8 cellular contexts compared by ENCODE assay signal in the genomic region with DNA sequence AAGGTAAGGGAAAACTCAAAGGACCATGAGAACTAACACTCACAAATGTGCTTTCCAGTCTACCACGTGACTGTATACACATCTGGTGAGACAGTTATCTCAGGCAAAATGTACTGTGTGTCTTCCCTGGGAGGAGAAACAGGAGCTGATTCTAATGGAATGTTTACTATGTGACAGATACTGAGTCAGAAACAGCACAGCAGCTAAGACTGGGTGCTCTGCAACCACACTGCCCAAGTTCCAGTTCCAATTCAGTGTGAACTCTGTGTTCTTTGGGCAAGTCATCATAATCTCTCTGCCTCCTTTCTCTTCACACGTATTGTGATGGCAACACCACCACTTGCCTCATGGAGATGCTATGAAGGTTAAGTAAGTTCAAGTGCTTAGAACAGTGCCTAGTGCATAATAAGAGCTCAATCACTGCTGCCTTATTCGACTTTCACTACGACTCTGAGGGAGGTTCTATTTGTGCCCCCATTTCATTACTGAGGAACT.
DNase-seq lines count a peak whose midpoint lies in the region; FAIRE-seq and TF ChIP-seq lines count a peak whose summit lies in the region.

No MANE protein-coding gene starts in this region.

- H4K20me1 ChIP-seq in neural progenitor cell (ENCODE audit: low read depth), result peaks cover 57% of the 10 kb centered on the region

- no peak overlapping the region for H2AFZ ChIP-seq in neural progenitor cell (replicated peaks)

- H3K4me3 ChIP-seq in CD8-positive, alpha-beta memory T cell (ENCODE audit: low read length), result peak overlapping the region; percentile 10
- H3K4me3 ChIP-seq in SJSA1 (no peak overlapping the region), neural progenitor cell (peak overlapping the region; percentile 21)

- TF ChIP-seq CTCF in endothelial cell (IDR thresholded peaks at IDR 0.05; ENCODE audit: unreplicated experiment) (no peak), neural progenitor cell (IDR thresholded peaks at IDR 0.05) (no peak)

- H3K36me3 ChIP-seq in CD8-positive, alpha-beta memory T cell (ENCODE audit: insufficient read depth, low read length), result peaks cover 11% of the 10 kb centered on the region
- H3K36me3 ChIP-seq in SJSA1 (peaks cover 23% of the 10 kb centered on the region), neural progenitor cell (no peaks in the 10 kb centered on the region)

- peaks cover 62 to 77% (median 76%) of the 10 kb centered on the region in 3 donors for H3K4me1 Mint-ChIP-seq in CD8-positive, alpha-beta memory T cell
- peaks cover 44% of the 10 kb centered on the region for H3K4me1 Mint-ChIP-seq in endothelial cell (ENCODE audit: unreplicated experiment)
- peaks cover 48% of the 10 kb centered on the region for H3K4me1 Mint-ChIP-seq in neural progenitor cell

- peaks cover 53% of the 10 kb centered on the region for H3K4me1 ChIP-seq in CD8-positive, alpha-beta memory T cell (ENCODE audit: insufficient read depth, low read length)
- H3K4me1 ChIP-seq in SJSA1 (replicated peaks) (peaks cover 49% of the 10 kb centered on the region), neural progenitor cell (peaks cover 40% of the 10 kb centered on the region)

- peaks cover 0 to 25% (median 10%) of the 10 kb centered on the region in 3 donors for H3K36me3 Mint-ChIP-seq in CD8-positive, alpha-beta memory T cell
- H3K36me3 Mint-ChIP-seq in endothelial cell (ENCODE audit: low read depth, unreplicated experiment) (peaks cover 30% of the 10 kb centered on the region), neural progenitor cell (peaks cover 22% of the 10 kb centered on the region)

- peaks cover 32% of the 10 kb centered on the region for H3F3A ChIP-seq in neural progenitor cell (ENCODE audit: low read depth)

- DNase-seq in CD8-positive, alpha-beta memory T cell, result no peak
- DNase-seq in H54 (ENCODE audit: insufficient read length, low spot score) (peak; percentile 24), SJSA1 (ENCODE audit: low read depth in 1 of 2, low spot score in 2 of 2) (peak; percentile 84 to 91), endothelial cell (ENCODE audit: low spot score) (no peak), neural progenitor cell (ENCODE audit: low spot score) (no peak), hippocampal formation (lab: John Stamatoyannopoulos, UW) (no peak), GM19238 (ENCODE audit: insufficient read length, low spot score) (no peak), COLO668 (lab: John Stamatoyannopoulos, UW; ENCODE audit: unreplicated experiment) (no peak)

- H3K27ac Mint-ChIP-seq in CD8-positive, alpha-beta memory T cell, result peak overlapping the region; percentile 54 to 98 (median 71)
- H3K27ac Mint-ChIP-seq in endothelial cell (ENCODE audit: unreplicated experiment), result peak overlapping the region; percentile 43
- H3K27ac Mint-ChIP-seq in neural progenitor cell, result peak overlapping the region; percentile 71

- peak overlapping the region; percentile 68 for H3K4me2 ChIP-seq in neural progenitor cell

- no peaks in the 10 kb centered on the region for H3K9me3 Mint-ChIP-seq in CD8-positive, alpha-beta memory T cell
- H3K9me3 Mint-ChIP-seq in endothelial cell (ENCODE audit: unreplicated experiment) (no peaks in the 10 kb centered on the region), neural progenitor cell (no peaks in the 10 kb centered on the region)

- no peak for TF ChIP-seq POLR2A in H54 (IDR thresholded peaks at IDR 0.05; ENCODE audit: low read depth, low read length)

- peak; percentile 99 for FAIRE-seq in H54 (lab: Jason Lieb, UNC)

- no peak overlapping the region for H3K9ac ChIP-seq in neural progenitor cell

- peak overlapping the region; percentile 5 to 52 (median 18) for H3K4me3 Mint-ChIP-seq in CD8-positive, alpha-beta memory T cell
- no peak overlapping the region for H3K4me3 Mint-ChIP-seq in endothelial cell (ENCODE audit: unreplicated experiment)
- no peak overlapping the region for H3K4me3 Mint-ChIP-seq in neural progenitor cell

- H3K79me2 ChIP-seq in neural progenitor cell (ENCODE audit: low read depth), result peaks cover 79% of the 10 kb centered on the region

- CTCF ChIA-PET in CD8-positive, alpha-beta memory T cell (lab: Charles Lee), result no interaction called here

- peaks cover 0 to 2% of the 10 kb centered on the region in 2 donors for H3K27me3 Mint-ChIP-seq in CD8-positive, alpha-beta memory T cell
- no peaks in the 10 kb centered on the region for H3K27me3 Mint-ChIP-seq in endothelial cell (ENCODE audit: unreplicated experiment)
- no peaks in the 10 kb centered on the region for H3K27me3 Mint-ChIP-seq in neural progenitor cell (ENCODE audit: insufficient read depth, low read depth)

- no peak overlapping the region for H3K27ac ChIP-seq in CD8-positive, alpha-beta memory T cell (ENCODE audit: low read depth, low read length)
- H3K27ac ChIP-seq in SJSA1 (peak overlapping the region; percentile 84), neural progenitor cell (peak overlapping the region; percentile 78)

- POLR2A ChIA-PET in CD8-positive, alpha-beta memory T cell (lab: Charles Lee), result interaction anchor here (0.8 kb wide), 1 partner anchor 26 kb away, joined by 3 read pairs; no protein-coding TSS in a partner anchor

- no peaks in the 10 kb centered on the region for H3K9me3 ChIP-seq in CD8-positive, alpha-beta memory T cell (ENCODE audit: low read length)
- H3K9me3 ChIP-seq in SJSA1 (replicated peaks), result no peaks in the 10 kb centered on the region
- no peaks in the 10 kb centered on the region for H3K9me3 ChIP-seq in neural progenitor cell (ENCODE audit: low read depth)

- H3K27me3 ChIP-seq in CD8-positive, alpha-beta memory T cell (ENCODE audit: insufficient read depth, low read length, poor library complexity, severe bottlenecking), result no peaks in the 10 kb centered on the region
- no peaks in the 10 kb centered on the region for H3K27me3 ChIP-seq in SJSA1 (replicated peaks)
- no peaks in the 10 kb centered on the region for H3K27me3 ChIP-seq in neural progenitor cell

Comparison
In these comparisons a context has a peak if more than half of its experiments do, and no peak if none do; other contexts are left out.
1. DNase-seq: peak in H54 (single experiment) and SJSA1 (2 of 2); none in CD8-positive, alpha-beta memory T cell (0 of 5), endothelial cell (single experiment), neural progenitor cell (single experiment), hippocampal formation (0 of 2), GM19238 (single experiment) and COLO668 (single experiment).
2. H3K4me3 Mint-ChIP-seq: peak in CD8-positive, alpha-beta memory T cell (7 of 7); none in endothelial cell (single experiment) and neural progenitor cell (single experiment).
3. Peak in every context shown above with its lines, with median percentiles within 50 percentile points of each other: H3K27ac Mint-ChIP-seq.